In the genomic region with DNA sequence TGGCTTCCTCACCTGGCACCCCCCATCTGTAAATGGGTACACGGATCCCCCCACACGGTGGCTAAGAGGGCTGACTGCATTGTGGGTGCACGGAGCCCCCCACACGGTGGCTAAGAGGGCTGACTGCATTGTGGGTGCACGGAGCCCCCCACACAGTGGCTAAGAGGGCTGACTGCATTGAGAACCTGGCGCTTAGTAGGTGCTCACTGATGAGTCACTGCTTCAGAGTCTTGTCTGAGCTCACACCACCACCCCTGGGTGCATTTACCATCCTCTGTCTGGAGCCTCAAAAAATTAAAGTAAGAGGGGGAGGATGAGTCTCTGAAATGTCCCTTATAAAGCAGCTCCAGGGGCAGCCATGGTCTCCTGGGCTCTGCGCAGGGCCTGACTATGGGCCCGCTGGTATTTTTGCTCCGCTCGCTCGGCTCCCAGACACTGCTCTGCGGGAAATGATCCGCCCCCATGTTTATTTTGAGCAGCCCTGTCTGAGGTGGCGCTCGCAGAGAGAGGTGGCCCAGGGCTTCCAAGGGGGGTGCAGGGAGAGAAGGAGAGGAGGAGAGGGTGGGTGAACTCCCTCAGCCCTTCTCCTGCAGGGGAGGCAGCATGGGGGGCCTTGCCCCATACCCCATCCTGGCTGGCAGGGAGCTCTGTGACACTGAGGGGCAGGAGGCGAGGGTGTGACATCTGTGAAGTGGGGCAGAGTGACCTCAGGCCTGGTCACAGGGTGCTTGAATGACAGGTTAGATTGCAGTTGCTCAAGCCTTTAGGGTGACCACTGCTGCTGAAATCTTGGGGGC, we compare ENCODE assay signal across 24 cellular contexts.
"Had no signal": no experiment of that assay in that cellular context is flagged by ENCODE, and none has a peak within 500 bp of the region (broad histone marks: within the 10 kb centered on the region; RNA-seq: fewer than 3 reads in every experiment).

No MANE protein-coding gene starts in this region.

- H3K36me3 ChIP-seq: colonic mucosa, gastrocnemius medialis, left lung, ovary, spleen, thoracic aorta, tibial nerve, upper lobe of right lung, uterus had no signal

- DNase-seq: colonic mucosa; effector CD8-positive, alpha-beta T cell; endodermal cell; foreskin fibroblast; gastrocnemius medialis; head of caudate nucleus; left lung; mesenchymal stem cell; mucosa of descending colon; naive B cell; ovary; spleen; stimulated activated CD4-positive, alpha-beta T cell treated with anti-CD3 and anti-CD28 coated beads, Interleukin-4, amount 100 ng/mL, for 4 hours; stimulated activated naive B cell treated with anti-CD40 and anti-IgM and Interleukin-4, amounts not matched to agents 10 μg/mL and 1 μg/mL and 100 μg/mL, for 72 hours; upper lobe of right lung; uterus had no signal

- H3K27me3 ChIP-seq: colonic mucosa, ovary had no signal

- H3K9me3 ChIP-seq: colonic mucosa, gastrocnemius medialis, left lung, mucosa of descending colon, ovary, psoas muscle, spleen, thoracic aorta, upper lobe of right lung, uterus had no signal

- H3K27ac ChIP-seq: colonic mucosa, epithelial cell of prostate, gastrocnemius medialis, left lung, ovary, psoas muscle, skin epidermis, spleen, thoracic aorta, tibial nerve, upper lobe of right lung, uterus had no signal

- H3K4me3 ChIP-seq: colonic mucosa, gastrocnemius medialis, left lung, mucosa of descending colon, ovary, psoas muscle, skin epidermis, spleen, thoracic aorta, tibial nerve, upper lobe of right lung, uterus had no signal

- ATAC-seq: esophagus mucosa; gastrocnemius medialis; left lung; mucosa of descending colon; natural killer cell treated with Interleukin-12 subunit alpha and Interleukin-12 subunit beta and Interleukin-15 and Interleukin-18, amount 100 ng/mL, for 72 hours; right cardiac atrium; stimulated activated naive B cell treated with anti-CD40 and anti-IgM and Interleukin-4, amounts not matched to agents 10 μg/mL and 1 μg/mL and 100 μg/mL, for 72 hours; upper lobe of right lung had no signal

- H3K4me1 ChIP-seq: colonic mucosa, gastrocnemius medialis, left lung, psoas muscle, spleen, tibial nerve, upper lobe of right lung, uterus had no signal
